In genomic region chr5:335740-336038, GRCh38 we compare ENCODE assay signal across 17 cellular contexts. TPM values are rescaled to one million over a fixed set of nuclear protein-coding genes. Genes with fewer than 3 reads are reported as not detected.
DNase-seq lines count a peak whose midpoint lies in the region; ATAC-seq and TF ChIP-seq lines count a peak whose summit lies in the region.
"Had no signal": no experiment of that assay in that cellular context is flagged by ENCODE, and none has a peak within 500 bp of the region (broad histone marks: within the 10 kb centered on the region; RNA-seq: fewer than 3 reads in every experiment).

No MANE protein-coding gene starts in this region.

- intact Hi-C loops in activated CD4-positive, alpha-beta T cell treated with anti-CD3 and anti-CD28 coated beads, Interleukin-2, amount 10 ng/mL, durations not matched to agents 24 days and 14 days (cut with micrococcal nuclease): loop anchor here (2.0 kb wide), 1 partner anchor 33 kb away; no protein-coding TSS in a partner anchor
- intact Hi-C loops in IMR-90 (cut with micrococcal nuclease) (no loop called here), right cardiac atrium (cut with DNase I) (no loop called here)

- ATAC-seq in IMR-90 (ENCODE audit: low read depth) (no peak), GM21717 (IDR thresholded peaks at IDR 0.05; ENCODE audit: unreplicated experiment) (no peak), right cardiac atrium (no peak)

- H3K27me3 ChIP-seq in BLaER1: no peaks in the 10 kb centered on the region
- no peaks in the 10 kb centered on the region for H3K27me3 ChIP-seq in IMR-90 (ENCODE audit: control insufficient read depth, insufficient read depth, low read length)
- H3K27me3 ChIP-seq in right cardiac atrium (ENCODE audit: control insufficient read depth, insufficient read depth): no peaks in the 10 kb centered on the region
- H3K27me3 ChIP-seq: Peyer's patch had no signal

- peak overlapping the region; percentile 82 for H3K23ac ChIP-seq in IMR-90 (ENCODE audit: low read depth, low read length)

- CTCF ChIA-PET in IMR-90 (lab: Yijun Ruan, JAX): no interaction called here

- H3K4ac ChIP-seq in IMR-90 (ENCODE audit: low read depth, low read length): 0 out of 2 replicates have a peak overlapping the region, but pooled peaks have one; percentile 32

- H4K20me1 ChIP-seq in BLaER1: peaks cover 6% of the 10 kb centered on the region; the same call in 1 of the 2 replicates
- H4K20me1 ChIP-seq in IMR-90 (ENCODE audit: insufficient read depth, low read length): peaks cover 74% of the 10 kb centered on the region

- peak overlapping the region; percentile 59; the same call in 1 of the 2 replicates for H2AK5ac ChIP-seq in IMR-90 (ENCODE audit: low read depth, low read length)

- H3K27me3 Mint-ChIP-seq in activated CD4-positive, alpha-beta T cell treated with anti-CD3 and anti-CD28 coated beads, Interleukin-2, amount 10 ng/mL, durations not matched to agents 24 days and 14 days: no peaks in the 10 kb centered on the region

- H3K4me1 ChIP-seq in BLaER1 (peaks cover 17% of the 10 kb centered on the region), IMR-90 (ENCODE audit: control insufficient read depth, insufficient read depth, low read length) (peaks cover 13% of the 10 kb centered on the region), right cardiac atrium (ENCODE audit: control insufficient read depth, insufficient read depth, low read length) (no peaks in the 10 kb centered on the region)
- H3K4me1 ChIP-seq: Peyer's patch had no signal

- H3K36me3 ChIP-seq in BLaER1: no peaks in the 10 kb centered on the region
- no peaks in the 10 kb centered on the region for H3K36me3 ChIP-seq in IMR-90 (ENCODE audit: control insufficient read depth, insufficient read depth, low read length)
- H3K36me3 ChIP-seq: Peyer's patch had no signal

- H2BK5ac ChIP-seq in IMR-90 (ENCODE audit: low read depth, low read length, poor library complexity, severe bottlenecking): no peak overlapping the region

- no peak overlapping the region for H4K91ac ChIP-seq in IMR-90 (ENCODE audit: insufficient read depth, low read depth, low read length)

- no peak for DNase-seq in activated CD4-positive, alpha-beta T cell treated with anti-CD3 and anti-CD28 coated beads, Interleukin-2, amount 10 ng/mL, durations not matched to agents 24 days and 14 days
- no peak for DNase-seq in activated CD4-positive, alpha-beta T cell treated with anti-CD3 and anti-CD28 coated beads, Interleukin-2, amount 50 U/mL, for 4 hours
- DNase-seq in IMR-90 (no peak), mesenteric fat pad (ENCODE audit: low spot score) (peak; percentile 87), right cardiac atrium (no peak), NOMO-1 (lab: John Stamatoyannopoulos, UW; ENCODE audit: unreplicated experiment in 2 of 2) (no peak)
- DNase-seq: 8988T, DMS 273 treated with DMSO at 0.1 percent for 48 hours, DND-41, GM23248, HCEC 1CT, NCI-H1105, NCI-H69, Peyer's patch had no signal

- in situ Hi-C loops in IMR-90 (cut with MboI; ENCODE audit: low sequenced_read_pairs): no loop called here

- H3K9me1 ChIP-seq in IMR-90 (ENCODE audit: insufficient read depth, low read length): peaks cover 21% of the 10 kb centered on the region

- no TSS peak for BruUV-seq in IMR-90 (replicated peaks; lab: Mats Ljungman, UMichigan)

- H3K79me1 ChIP-seq in IMR-90 (ENCODE audit: low read depth in 1 of 2, low read length in 2 of 2): peaks cover 29 to 69% of the 10 kb centered on the region in 2 experiments

- H3K36me3 Mint-ChIP-seq in activated CD4-positive, alpha-beta T cell treated with anti-CD3 and anti-CD28 coated beads, Interleukin-2, amount 10 ng/mL, durations not matched to agents 24 days and 14 days (ENCODE audit: low read depth): peaks cover 5% of the 10 kb centered on the region
- H3K36me3 Mint-ChIP-seq: CD4-positive, CD25-positive, alpha-beta regulatory T cell had no signal

- no peak overlapping the region for H4K5ac ChIP-seq in IMR-90 (ENCODE audit: low read depth, low read length)

- H2BK15ac ChIP-seq in IMR-90 (ENCODE audit: low read depth, low read length): no peak overlapping the region

- H2BK20ac ChIP-seq in IMR-90 (ENCODE audit: low read depth, low read length): no peak overlapping the region

- peak overlapping the region; percentile 4 for H3K27ac Mint-ChIP-seq in activated CD4-positive, alpha-beta T cell treated with anti-CD3 and anti-CD28 coated beads, Interleukin-2, amount 10 ng/mL, durations not matched to agents 24 days and 14 days

- 86% methylated on average over 1 of the region's 3 CpGs; no CpG with 5 or more reads in 1 of the 2 experiments for WGBS in IMR-90 (ENCODE audit: extremely low coverage in 2 of 2, insufficient read length in 1 of 2), 2 experiments
- WGBS in right cardiac atrium: 90% methylated on average over 3 of the region's 3 CpGs

- peak overlapping the region; percentile 10 for H2AFZ ChIP-seq in IMR-90 (replicated peaks; ENCODE audit: low read length, poor library complexity)
- H2AFZ ChIP-seq: GM23248 had no signal

- H3K4me1 Mint-ChIP-seq in activated CD4-positive, alpha-beta T cell treated with anti-CD3 and anti-CD28 coated beads, Interleukin-2, amount 10 ng/mL, durations not matched to agents 24 days and 14 days: peaks cover 35% of the 10 kb centered on the region

- H2BK120ac ChIP-seq in IMR-90 (ENCODE audit: low read depth, low read length): no peak overlapping the region

- TF ChIP-seq RAD21 in IMR-90 (IDR thresholded peaks at IDR 0.05; ENCODE audit: low read length): no peak

- H2AK9ac ChIP-seq in IMR-90 (replicated peaks; ENCODE audit: low read depth, low read length, poor library complexity): no peak overlapping the region

- no peak overlapping the region; the same call in 1 of the 2 replicates for H3K14ac ChIP-seq in IMR-90 (replicated peaks; ENCODE audit: low read depth, low read length)

- no peak for TF ChIP-seq CTCF in IMR-90 (conservative IDR thresholded peaks at IDR 0.05; ENCODE audit: low read depth, low read length)

- H3K4me3 ChIP-seq in BLaER1 (no peak overlapping the region), IMR-90 (ENCODE audit: insufficient read depth, low read depth, low read length) (no peak overlapping the region), right cardiac atrium (ENCODE audit: low read length) (no peak overlapping the region)
- H3K4me3 ChIP-seq: GM23248, Peyer's patch had no signal

- no peak overlapping the region for H3K4me3 Mint-ChIP-seq in activated CD4-positive, alpha-beta T cell treated with anti-CD3 and anti-CD28 coated beads, Interleukin-2, amount 10 ng/mL, durations not matched to agents 24 days and 14 days

- no peaks in the 10 kb centered on the region for H3K9me3 Mint-ChIP-seq in activated CD4-positive, alpha-beta T cell treated with anti-CD3 and anti-CD28 coated beads, Interleukin-2, amount 10 ng/mL, durations not matched to agents 24 days and 14 days
- H3K9me3 Mint-ChIP-seq: CD4-positive, CD25-positive, alpha-beta regulatory T cell had no signal

- H3K4me2 ChIP-seq in BLaER1 (peak overlapping the region; percentile 69), IMR-90 (ENCODE audit: low read depth, low read length) (no peak overlapping the region)

- dilution Hi-C loops in IMR-90 (cut with HindIII; ENCODE audit: low sequenced_read_pairs, unreplicated experiment): no loop called here

- H3K27ac ChIP-seq in BLaER1 (no peak overlapping the region), IMR-90 (ENCODE audit: insufficient read depth, low read length) (no peak overlapping the region), right cardiac atrium (ENCODE audit: low read length) (no peak overlapping the region)
- H3K27ac ChIP-seq: GM23248, Peyer's patch had no signal

- TF ChIP-seq POLR2A in IMR-90 (IDR thresholded peaks at IDR 0.05; ENCODE audit: low read depth, low read length): no peak

- no peaks in the 10 kb centered on the region for H3K9me3 ChIP-seq in BLaER1
- H3K9me3 ChIP-seq in IMR-90 (ENCODE audit: control insufficient read depth, insufficient read depth, low read length): no peaks in the 10 kb centered on the region
- peaks cover 2% of the 10 kb centered on the region for H3K9me3 ChIP-seq in right cardiac atrium (ENCODE audit: control insufficient read depth, low read length)
- H3K9me3 ChIP-seq: Peyer's patch had no signal

- H3K9ac ChIP-seq in BLaER1 (no peak overlapping the region), IMR-90 (ENCODE audit: low read depth, low read length) (no peak overlapping the region)
- H3K9ac ChIP-seq: GM23248 had no signal

- H4K8ac ChIP-seq in IMR-90 (ENCODE audit: low read depth in 2 of 2, low read length in 2 of 2): 0 out of 4 replicates have a peak overlapping the region, but pooled peaks of 1 of the 2 experiments have one; percentile 15

- POLR2A ChIA-PET in IMR-90 (lab: Charles Lee; ENCODE audit: unreplicated experiment): no interaction called here

- no peak overlapping the region for H3K56ac ChIP-seq in IMR-90 (ENCODE audit: extremely low read depth, insufficient read depth, low read length)

- no peak overlapping the region for H3K18ac ChIP-seq in IMR-90 (ENCODE audit: low read depth, low read length)

TF ChIP-seq in IMR-90, 13 proteins besides CTCF, POLR2A, EP300 and RAD21 (continues in another document):
- TF ChIP-seq NFE2L2 (IDR thresholded peaks at IDR 0.05; ENCODE audit: low read depth, low read length) (no peak), RFX5 (IDR thresholded peaks at IDR 0.05; ENCODE audit: low read depth, low read length) (no peak), MAZ (IDR thresholded peaks at IDR 0.05; ENCODE audit: borderline replicate concordance, low read depth, low read length) (no peak), MAFK (IDR thresholded peaks at IDR 0.05; ENCODE audit: low read depth, low read length) (no peak), CHD1 (IDR thresholded peaks at IDR 0.05; ENCODE audit: low read depth, low read length) (no peak), BHLHE40 (IDR thresholded peaks at IDR 0.05; ENCODE audit: low read depth, low read length) (no peak), SMC3 (IDR thresholded peaks at IDR 0.05; ENCODE audit: low read depth, low read length) (no peak), RCOR1 (IDR thresholded peaks at IDR 0.05; ENCODE audit: insufficient replicate concordance, low read length) (no peak), USF2 (IDR thresholded peaks at IDR 0.05; ENCODE audit: low read depth, low read length) (no peak)

RNA-seq across cellular contexts. Expression of gene AHRR, which starts 14.2 kb away (rescaled TPM):
- 25.8 and 26.0 TPM in 2 replicates for total RNA-seq in activated CD4-positive, alpha-beta T cell treated with anti-CD3 and anti-CD28 coated beads, Interleukin-2, amount 10 ng/mL, durations not matched to agents 24 days and 14 days
- total RNA-seq in IMR-90 (2012; rRNA removed) (15.6 and 16.7 TPM in 2 replicates), mesenteric fat pad (4.5 TPM), right cardiac atrium (1 to 10 TPM in 2 of 4 donors, under 1 TPM in 2; 0.17 to 3.7 (median 1.6) TPM)
- polyA plus RNA-seq in IMR-90 (2012; rRNA removed) (36.1 and 37.1 TPM in 2 replicates), right cardiac atrium (0.41 TPM)
- polyA plus RNA-seq in IMR-90 (2012; cell fraction: cytosol; rRNA removed): 24.9 and 33.9 TPM in 2 replicates
- polyA plus RNA-seq in IMR-90 (2012; cell fraction: nucleus; rRNA removed; ENCODE audit: low replicate concordance): 77.0 and 141 TPM in 2 replicates
